12 cellular contexts compared by ENCODE assay signal in genomic region chr12:50033317-50033679, GRCh38. TPM values are rescaled to one million over a fixed set of nuclear protein-coding genes. Genes with fewer than 3 reads are reported as not detected.
DNase-seq lines count a peak whose midpoint lies in the region; ATAC-seq and TF ChIP-seq lines count a peak whose summit lies in the region.
"Had no signal": no experiment of that assay in that cellular context is flagged by ENCODE, and none has a peak within 500 bp of the region (broad histone marks: within the 10 kb centered on the region; RNA-seq: fewer than 3 reads in every experiment).

No MANE protein-coding gene starts in this region.

- POLR2A ChIA-PET in activated CD4-positive, alpha-beta memory T cell treated with anti-CD3 and anti-CD28 coated beads, Interleukin-2, amount 10 ng/mL, durations not matched to agents 7 days and 5 days (lab: Charles Lee) = interaction anchor here (0.5 to 1.3 kb wide), 2 partner anchors 8 to 194 kb away, joined by 3 to 6 read pairs; partner anchors contain the start of gene RACGAP1

- no peak overlapping the region for H2BK120ac ChIP-seq in trophoblast cell (ENCODE audit: insufficient read depth, low read length, poor library complexity)

- no peak overlapping the region for H3K23ac ChIP-seq in trophoblast cell (ENCODE audit: low read length)

- H4K91ac ChIP-seq in trophoblast cell (ENCODE audit: low read depth, low read length) = no peak overlapping the region

- H3K27ac ChIP-seq in left ventricle myocardium inferior (replicated peaks) (no peak overlapping the region), trophoblast cell (ENCODE audit: low read depth, low read length) (no peak overlapping the region)

- no peaks in the 10 kb centered on the region for H3K36me3 Mint-ChIP-seq in activated naive CD4-positive, alpha-beta T cell treated with anti-CD3 and anti-CD28 coated beads for 36 hours (ENCODE audit: low read depth)
- no peaks in the 10 kb centered on the region for H3K36me3 Mint-ChIP-seq in activated CD4-positive, alpha-beta memory T cell treated with anti-CD3 and anti-CD28 coated beads, Interleukin-2, amount 10 ng/mL, durations not matched to agents 7 days and 5 days (ENCODE audit: low read depth)

- no peak overlapping the region for H3K4me3 Mint-ChIP-seq in activated naive CD4-positive, alpha-beta T cell treated with anti-CD3 and anti-CD28 coated beads for 36 hours
- no peak overlapping the region for H3K4me3 Mint-ChIP-seq in activated CD4-positive, alpha-beta memory T cell treated with anti-CD3 and anti-CD28 coated beads, Interleukin-2, amount 10 ng/mL, durations not matched to agents 7 days and 5 days

- no peak overlapping the region for H3K18ac ChIP-seq in trophoblast cell (ENCODE audit: low read length)

- H2AFZ ChIP-seq in trophoblast cell (ENCODE audit: insufficient read depth, low read length, poor library complexity) = peak overlapping the region; percentile 89

- no peak overlapping the region for H3K9ac ChIP-seq in trophoblast cell (ENCODE audit: low read length)
- H3K9ac ChIP-seq: SK-N-SH had no signal

- no peak overlapping the region for H3K27ac Mint-ChIP-seq in activated naive CD4-positive, alpha-beta T cell treated with anti-CD3 and anti-CD28 coated beads for 36 hours
- no peak overlapping the region for H3K27ac Mint-ChIP-seq in activated CD4-positive, alpha-beta memory T cell treated with anti-CD3 and anti-CD28 coated beads, Interleukin-2, amount 10 ng/mL, durations not matched to agents 7 days and 5 days

- H3K4ac ChIP-seq in trophoblast cell (ENCODE audit: low read depth, low read length) = no peak overlapping the region

- H3K9me3 ChIP-seq in left ventricle myocardium inferior (replicated peaks) (no peaks in the 10 kb centered on the region), trophoblast cell (ENCODE audit: insufficient read depth, low read depth, low read length) (no peaks in the 10 kb centered on the region)
- H3K9me3 ChIP-seq: gastroesophageal sphincter, SK-N-SH had no signal

- CTCF ChIA-PET in activated naive CD4-positive, alpha-beta T cell treated with anti-CD3 and anti-CD28 coated beads for 36 hours (lab: Charles Lee) = interaction anchor here (0.6 to 3.3 kb wide), 4 partner anchors 13 to 123 kb away, joined by 3 to 11 read pairs (median 4); no protein-coding TSS in a partner anchor
- CTCF ChIA-PET in activated CD4-positive, alpha-beta memory T cell treated with anti-CD3 and anti-CD28 coated beads, Interleukin-2, amount 10 ng/mL, durations not matched to agents 7 days and 5 days (lab: Charles Lee) = interaction anchor here (0.7 to 1.7 kb wide), 2 partner anchors 19 to 66 kb away, joined by 4 read pairs; no protein-coding TSS in a partner anchor

- H3K9me3 Mint-ChIP-seq in activated naive CD4-positive, alpha-beta T cell treated with anti-CD3 and anti-CD28 coated beads for 36 hours = no peaks in the 10 kb centered on the region
- no peaks in the 10 kb centered on the region for H3K9me3 Mint-ChIP-seq in activated CD4-positive, alpha-beta memory T cell treated with anti-CD3 and anti-CD28 coated beads, Interleukin-2, amount 10 ng/mL, durations not matched to agents 7 days and 5 days

- H3K4me1 Mint-ChIP-seq in activated naive CD4-positive, alpha-beta T cell treated with anti-CD3 and anti-CD28 coated beads for 36 hours (ENCODE audit: low read depth) = no peaks in the 10 kb centered on the region
- no peaks in the 10 kb centered on the region for H3K4me1 Mint-ChIP-seq in activated CD4-positive, alpha-beta memory T cell treated with anti-CD3 and anti-CD28 coated beads, Interleukin-2, amount 10 ng/mL, durations not matched to agents 7 days and 5 days

- H3K27me3 Mint-ChIP-seq in activated naive CD4-positive, alpha-beta T cell treated with anti-CD3 and anti-CD28 coated beads for 36 hours (ENCODE audit: low read depth) = peaks cover 18% of the 10 kb centered on the region
- peaks cover 22% of the 10 kb centered on the region for H3K27me3 Mint-ChIP-seq in activated CD4-positive, alpha-beta memory T cell treated with anti-CD3 and anti-CD28 coated beads, Interleukin-2, amount 10 ng/mL, durations not matched to agents 7 days and 5 days

- H3K4me2 ChIP-seq in trophoblast cell (ENCODE audit: low read length) = peak overlapping the region; percentile 66
- H3K4me2 ChIP-seq: SK-N-SH had no signal

- H2BK12ac ChIP-seq in trophoblast cell (ENCODE audit: low read length) = no peak overlapping the region

- H2BK5ac ChIP-seq in trophoblast cell (ENCODE audit: low read depth, low read length, poor library complexity) = no peak overlapping the region

- H2AK5ac ChIP-seq in trophoblast cell (ENCODE audit: low read length) = no peak overlapping the region

- peaks cover 3% of the 10 kb centered on the region for H3K79me2 ChIP-seq in trophoblast cell (ENCODE audit: control insufficient read depth, insufficient read depth, low read length, poor library complexity)

- no peak overlapping the region for H3K14ac ChIP-seq in trophoblast cell (ENCODE audit: low read length)

- H3K27me3 ChIP-seq in left ventricle myocardium inferior (ENCODE audit: low read depth) (peaks cover 60% of the 10 kb centered on the region), trophoblast cell (ENCODE audit: insufficient read depth, low read length) (no peaks in the 10 kb centered on the region)

- H3K79me1 ChIP-seq in trophoblast cell (ENCODE audit: low read length) = peaks cover 4% of the 10 kb centered on the region

- H4K8ac ChIP-seq in trophoblast cell (ENCODE audit: low read depth, low read length) = no peak overlapping the region

- H3K4me1 ChIP-seq in left ventricle myocardium inferior (peaks cover 3% of the 10 kb centered on the region), trophoblast cell (ENCODE audit: control insufficient read depth in 1 of 2, insufficient read depth in 2 of 2, low read length in 2 of 2) (peaks cover 5% of the 10 kb centered on the region in 2 experiments)

- no peak for TF ChIP-seq CTCF in left ventricle myocardium inferior (IDR thresholded peaks at IDR 0.05; ENCODE audit: borderline replicate concordance)

- intact Hi-C loops in left ventricle myocardium inferior (cut with micrococcal nuclease) = no loop called here
- intact Hi-C loops in activated naive CD4-positive, alpha-beta T cell treated with anti-CD3 and anti-CD28 coated beads for 36 hours (cut with micrococcal nuclease) = no loop called here

- peak; percentile 54 for DNase-seq in GF-D8 (lab: John Stamatoyannopoulos, UW)
- peak; percentile 19 for DNase-seq in SIG-M5 (lab: John Stamatoyannopoulos, UW)
- DNase-seq in left ventricle myocardium inferior = peak; percentile 19
- no peak for DNase-seq in trophoblast cell
- no peak for DNase-seq in activated naive CD4-positive, alpha-beta T cell treated with anti-CD3 and anti-CD28 coated beads for 36 hours
- DNase-seq in activated CD4-positive, alpha-beta memory T cell treated with anti-CD3 and anti-CD28 coated beads, Interleukin-2, amount 10 ng/mL, durations not matched to agents 7 days and 5 days = no peak
- DNase-seq: central memory CD4-positive, alpha-beta T cell; NCI-H345 had no signal

- H4K12ac ChIP-seq in trophoblast cell (ENCODE audit: low read depth, low read length) = no peak overlapping the region

- WGBS in trophoblast cell (ENCODE audit: extremely low coverage, insufficient coverage, insufficient read length) = no CpG with 5 or more reads among the region's 7 CpGs

- H3K36me3 ChIP-seq in left ventricle myocardium inferior (no peaks in the 10 kb centered on the region), trophoblast cell (ENCODE audit: control insufficient read depth in 1 of 2, insufficient read depth in 2 of 2, low read length in 2 of 2) (no peaks in the 10 kb centered on the region)
- H3K36me3 ChIP-seq: gastroesophageal sphincter had no signal

- ATAC-seq in GM18517 (IDR thresholded peaks at IDR 0.05; ENCODE audit: unreplicated experiment) = no peak
- ATAC-seq in GM19467 (IDR thresholded peaks at IDR 0.05; ENCODE audit: unreplicated experiment) = no peak
- ATAC-seq: gastroesophageal sphincter had no signal

- H3K4me3 ChIP-seq in left ventricle myocardium inferior (peak overlapping the region; percentile 44), trophoblast cell (ENCODE audit: low read depth, low read length) (no peak overlapping the region)

RNA-seq across cellular contexts. Expression of gene RACGAP1, which starts 8.0 kb away (rescaled TPM):
- total RNA-seq in left ventricle myocardium inferior = 5.4 TPM
- 34.8 and 37.0 TPM in 2 replicates for polyA plus RNA-seq in trophoblast cell (2013)
- 100 to 1,000 TPM; 156 to 159 TPM for total RNA-seq in activated naive CD4-positive, alpha-beta T cell treated with anti-CD3 and anti-CD28 coated beads for 36 hours
- 100 to 1,000 TPM; 172 to 179 TPM for total RNA-seq in activated CD4-positive, alpha-beta memory T cell treated with anti-CD3 and anti-CD28 coated beads, Interleukin-2, amount 10 ng/mL, durations not matched to agents 7 days and 5 days

RNA-seq across cellular contexts. Expression of gene ASIC1, which starts 24.1 kb away (rescaled TPM):
- 0.96 TPM for total RNA-seq in left ventricle myocardium inferior
- 0.44 and 0.62 TPM in 2 replicates for polyA plus RNA-seq in trophoblast cell (2013)
- 1 to 10 TPM; 3.2 to 3.7 TPM for total RNA-seq in activated naive CD4-positive, alpha-beta T cell treated with anti-CD3 and anti-CD28 coated beads for 36 hours
- total RNA-seq in activated CD4-positive, alpha-beta memory T cell treated with anti-CD3 and anti-CD28 coated beads, Interleukin-2, amount 10 ng/mL, durations not matched to agents 7 days and 5 days = under 1 TPM; 0.91 to 0.98 TPM

RNA-seq across cellular contexts. Expression of gene SMARCD1, which starts 51.8 kb away (rescaled TPM):
- 15.4 TPM for total RNA-seq in left ventricle myocardium inferior
- polyA plus RNA-seq in trophoblast cell (2013) = 42.7 and 44.2 TPM in 2 replicates
- total RNA-seq in activated naive CD4-positive, alpha-beta T cell treated with anti-CD3 and anti-CD28 coated beads for 36 hours = 10 to 100 TPM; 57.7 to 60.2 TPM
- total RNA-seq in activated CD4-positive, alpha-beta memory T cell treated with anti-CD3 and anti-CD28 coated beads, Interleukin-2, amount 10 ng/mL, durations not matched to agents 7 days and 5 days = 10 to 100 TPM; 57.3 to 63.3 TPM

Comparison
In these comparisons a context has a peak if more than half of its experiments do, and no peak if none do; other contexts are left out.
1. DNase-seq: peak in GF-D8 (single experiment), SIG-M5 (single experiment) and left ventricle myocardium inferior (single experiment); none in trophoblast cell (0 of 2), activated naive CD4-positive, alpha-beta T cell treated with anti-CD3 and anti-CD28 coated beads for 36 hours (single experiment) and activated CD4-positive, alpha-beta memory T cell treated with anti-CD3 and anti-CD28 coated beads, Interleukin-2, amount 10 ng/mL, durations not matched to agents 7 days and 5 days (single experiment).
2. RNA of gene RACGAP1, which starts 8.0 kb away (total RNA-seq): 172 to 179 TPM in activated CD4-positive, alpha-beta memory T cell treated with anti-CD3 and anti-CD28 coated beads, Interleukin-2, amount 10 ng/mL, durations not matched to agents 7 days and 5 days and 156 to 159 TPM in activated naive CD4-positive, alpha-beta T cell treated with anti-CD3 and anti-CD28 coated beads for 36 hours; 5.4 TPM in left ventricle myocardium inferior (single experiment); every median in the first group is over 10 times any median in the second.